Comparison of ENCODE assay signal across 14 cellular contexts in genomic region chr1:21503706-21504377, GRCh38. TPM values are rescaled to one million over a fixed set of nuclear protein-coding genes. Genes with fewer than 3 reads are reported as not detected.
"Had no signal": no experiment of that assay in that cellular context is flagged by ENCODE, and none has a peak within 500 bp of the region (broad histone marks: within the 10 kb centered on the region; RNA-seq: fewer than 3 reads in every experiment).

No MANE protein-coding gene starts in this region.

- ATAC-seq: psoas muscle; right cardiac atrium; stimulated activated naive CD8-positive, alpha-beta T cell treated with anti-CD3 and anti-CD28 coated beads, Interleukin-15, amount 100 ng/mL, for 72 hours had no signal

- H3K9me3 ChIP-seq: colonic mucosa, psoas muscle, upper lobe of left lung had no signal

- H3K4me3 ChIP-seq: colonic mucosa, psoas muscle, skin epidermis, upper lobe of left lung had no signal

- H3K36me3 ChIP-seq: colonic mucosa, upper lobe of left lung had no signal

- DNase-seq: activated CD4-positive, alpha-beta memory T cell treated with anti-CD3 and anti-CD28 coated beads for 36 hours; activated naive CD4-positive, alpha-beta T cell; activated naive CD8-positive, alpha-beta T cell treated with anti-CD3 and anti-CD28 coated beads for 36 hours; activated T-cell treated with anti-CD3 and anti-CD28 coated beads for 4 hours; colonic mucosa; psoas muscle; right cardiac atrium; stimulated activated CD4-positive, alpha-beta T cell treated with anti-CD3 and anti-CD28 coated beads, Interleukin-2, amount 100 ng/mL, for 48 hours; stimulated activated naive CD8-positive, alpha-beta T cell treated with anti-CD3 and anti-CD28 coated beads, Interleukin-15, amount 100 ng/mL, for 72 hours; SW 1271; T-helper 2 cell had no signal

- H3K27me3 ChIP-seq: colonic mucosa had no signal

- H3K27ac ChIP-seq: colonic mucosa, psoas muscle, skin epidermis, upper lobe of left lung had no signal

- H3K4me1 ChIP-seq: psoas muscle had no signal

RNA-seq across cellular contexts. Expression of gene ALPL, which starts 5.4 kb away (rescaled TPM):
- total RNA-seq: activated CD4-positive, alpha-beta memory T cell treated with anti-CD3 and anti-CD28 coated beads for 36 hours; activated naive CD8-positive, alpha-beta T cell treated with anti-CD3 and anti-CD28 coated beads for 36 hours; activated T-helper 1 cell treated with anti-CD3 and anti-CD28 coated beads, Interleukin-12 subunit alpha, Interleukin-12 subunit beta, Interleukin-2, Interleukin-4 antibody, amounts not matched to agents 30 ng/mL and 10 ng/mL and 1 ng/mL, durations not matched to agents 14 hours and 24 hours and 36 hours had no signal
